In genomic region chr18:46174317-46175039, GRCh38 we compare ENCODE assay signal across 7 cellular contexts.
A peak's percentile ranks its signal among the peaks of the same experiment; 100 is the strongest.
DNase-seq lines count a peak whose midpoint lies in the region; ATAC-seq and TF ChIP-seq lines count a peak whose summit lies in the region.

No MANE protein-coding gene starts in this region.

- peak overlapping the region; percentile 79 to 99 (median 94) for H3K4me3 ChIP-seq in Peyer's patch

- peak overlapping the region; percentile 85 to 94 (median 92) for H3K27ac ChIP-seq in Peyer's patch

- peaks cover 0 to 18% (median 0%) of the 10 kb centered on the region in 4 donors for H3K4me1 ChIP-seq in Peyer's patch

- no peaks in the 10 kb centered on the region for H3K36me3 ChIP-seq in Peyer's patch

- ATAC-seq in GM18511 (IDR thresholded peaks at IDR 0.05; ENCODE audit: unreplicated experiment) (peak; percentile 32), HG02970 (IDR thresholded peaks at IDR 0.05; ENCODE audit: low FRiP score, unreplicated experiment) (peak; percentile 19), HG03469 (IDR thresholded peaks at IDR 0.05; ENCODE audit: unreplicated experiment) (no peak)

- intact Hi-C loops in head of caudate nucleus (cut with DNase I) (loop anchor here (10.0 kb wide), 2 partner anchors 70 to 480 kb away; partner anchors contain the start of genes HAUS1 and LOXHD1), posterior cingulate gyrus (cut with DNase I) (loop anchor here (10.0 kb wide), 2 partner anchors 80 to 110 kb away; partner anchors contain the start of gene ATP5F1A)

- no peak for TF ChIP-seq POLR2A in Peyer's patch (IDR thresholded peaks at IDR 0.05)

- peak; percentile 24 to 62 (median 54) for DNase-seq in Peyer's patch
- DNase-seq in activated naive CD4-positive, alpha-beta T cell treated with Interleukin-2 at 50 U/mL for 16 hours = peak; percentile 59
- DNase-seq in head of caudate nucleus = peak in 36 of 42 donors; percentile 7 to 61 (median 32)
- peak in 8 of 10 donors; percentile 10 to 89 (median 23) for DNase-seq in posterior cingulate gyrus

- no peak for TF ChIP-seq CTCF in Peyer's patch (IDR thresholded peaks at IDR 0.05)

- H3K9me3 ChIP-seq in Peyer's patch = no peaks in the 10 kb centered on the region

- no peaks in the 10 kb centered on the region for H3K27me3 ChIP-seq in Peyer's patch
